23 cellular contexts compared by ENCODE assay signal in the genomic region with DNA sequence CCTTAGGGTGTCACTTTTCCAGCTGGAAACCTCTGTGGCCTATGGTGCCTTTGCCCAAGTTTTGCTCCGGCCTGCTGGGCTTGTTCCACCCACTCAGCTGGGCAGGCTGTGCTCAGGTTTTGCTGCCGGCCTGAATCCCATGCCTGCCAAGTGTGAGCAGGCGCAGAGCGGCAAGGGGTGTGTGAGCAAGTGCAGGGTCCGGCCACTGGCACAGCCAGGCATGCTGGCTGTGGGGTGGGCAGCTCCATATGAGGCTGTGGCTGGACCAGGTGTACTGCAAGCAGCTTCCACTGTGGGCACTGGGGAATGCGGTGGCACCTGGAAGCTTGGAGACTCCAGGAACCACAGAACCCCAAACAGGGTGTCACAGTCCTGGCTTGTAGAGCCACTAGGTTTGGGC.
"Had no signal": no experiment of that assay in that cellular context is flagged by ENCODE, and none has a peak within 500 bp of the region (broad histone marks: within the 10 kb centered on the region; RNA-seq: fewer than 3 reads in every experiment).

No MANE protein-coding gene starts in this region.

- H3K9me3 ChIP-seq: colonic mucosa, esophagus muscularis mucosa, gastroesophageal sphincter, left lung, lower lobe of right lung, mucosa of descending colon had no signal

- H3K4me3 ChIP-seq: colonic mucosa, dorsolateral prefrontal cortex, esophagus muscularis mucosa, gastroesophageal sphincter, hepatocyte, left lung, lower lobe of right lung, mucosa of descending colon had no signal

- FAIRE-seq: endothelial cell of umbilical vein, frontal cortex had no signal

- DNase-seq: colonic mucosa; dermis blood vessel endothelial cell; dorsolateral prefrontal cortex; effector CD4-positive, alpha-beta T cell; effector memory CD4-positive, alpha-beta T cell; foreskin keratinocyte; head of caudate nucleus; hypothalamus; immature natural killer cell; islet precursor cell; left cardiac atrium; left lung; left ventricle myocardium superior; lower lobe of right lung; mesenchymal stem cell; mucosa of descending colon; naive B cell; naive thymus-derived CD8-positive, alpha-beta T cell had no signal

- H3K27ac ChIP-seq: colonic mucosa, dorsolateral prefrontal cortex, esophagus muscularis mucosa, foreskin keratinocyte, gastroesophageal sphincter, hepatocyte, left lung, lower lobe of right lung had no signal

- H2AFZ ChIP-seq: hepatocyte had no signal

- H3K4me2 ChIP-seq: hepatocyte had no signal

- ATAC-seq: foreskin keratinocyte; gastroesophageal sphincter; left cardiac atrium; left lung; left ventricle myocardium superior; lower lobe of right lung; mucosa of descending colon; naive thymus-derived CD8-positive, alpha-beta T cell had no signal

- H3K36me3 ChIP-seq: colonic mucosa, esophagus muscularis mucosa, gastroesophageal sphincter, left lung, lower lobe of right lung had no signal

- H3K4me1 ChIP-seq: colonic mucosa, foreskin keratinocyte, left lung had no signal

- H3K27me3 ChIP-seq: colonic mucosa, dorsolateral prefrontal cortex, esophagus muscularis mucosa, foreskin keratinocyte, gastroesophageal sphincter, hepatocyte, left lung had no signal
